Comparison of ENCODE assay signal across 8 cellular contexts in genomic region chr21:36699546-36700294, GRCh38. TPM values are rescaled to one million over a fixed set of nuclear protein-coding genes. Genes with fewer than 3 reads are reported as not detected.
DNase-seq lines count a peak whose midpoint lies in the region; ATAC-seq, FAIRE-seq and TF ChIP-seq lines count a peak whose summit lies in the region.

No MANE protein-coding gene starts in this region.

- no peak overlapping the region for H3K27ac Mint-ChIP-seq in WTC11

- no peaks in the 10 kb centered on the region for H3K9me3 ChIP-seq in keratinocyte (ENCODE audit: control insufficient read depth, low read depth, low read length)
- no peaks in the 10 kb centered on the region for H3K9me3 ChIP-seq in tibial nerve

- no peak for TF ChIP-seq POLR2A in tibial nerve (IDR thresholded peaks at IDR 0.05)

- H3K9me1 ChIP-seq in keratinocyte (ENCODE audit: control insufficient read depth, extremely low read depth, insufficient read depth, low read length) = no peaks in the 10 kb centered on the region

- CTCF ChIA-PET in WTC11 (lab: Charles Lee) = interaction anchor here (1.1 kb wide), 2 partner anchors 9 to 41 kb away, joined by 3 read pairs; no protein-coding TSS in a partner anchor

- no peak for DNase-seq in activated T-cell treated with anti-CD3 and anti-CD28 coated beads, Interleukin-2, amount 50 U/mL, for 4 hours
- DNase-seq in activated T-cell treated with anti-CD3 and anti-CD28 coated beads for 4 hours = no peak
- DNase-seq in WTC11 (ENCODE audit: low spot score) = no peak
- DNase-seq in keratinocyte (ENCODE audit: low read depth, low spot score) = no peak
- DNase-seq in tibial nerve (ENCODE audit: low spot score in 2 of 2) = no peak
- DNase-seq in T1000 (lab: John Stamatoyannopoulos, UW) = no peak
- DNase-seq in A172 (ENCODE audit: low spot score) = no peak
- no peak for DNase-seq in activated gamma-delta T cell treated with Interleukin-2 at 50 U/mL for 16 hours

- no peak for TF ChIP-seq EP300 in tibial nerve (IDR thresholded peaks at IDR 0.05)

- H3K4me1 ChIP-seq in keratinocyte (ENCODE audit: control insufficient read depth, extremely low read depth, insufficient read depth, low read length) (peaks cover 6% of the 10 kb centered on the region), tibial nerve (peaks cover 0 to 73% (median 34%) of the 10 kb centered on the region in 4 donors)

- no peak for FAIRE-seq in keratinocyte (lab: Jason Lieb, UNC)

- H3K36me3 Mint-ChIP-seq in activated T-cell treated with anti-CD3 and anti-CD28 coated beads, Interleukin-2, amount 50 U/mL, for 4 hours (ENCODE audit: insufficient read depth) = no peaks in the 10 kb centered on the region
- no peaks in the 10 kb centered on the region; the same call in 1 of the 2 replicates for H3K36me3 Mint-ChIP-seq in WTC11

- H3K27ac ChIP-seq in keratinocyte (ENCODE audit: control insufficient read depth, insufficient read depth, low read length) (no peak overlapping the region), tibial nerve (no peak overlapping the region)

- H3K36me3 ChIP-seq in keratinocyte (ENCODE audit: control insufficient read depth in 2 of 2, extremely low read depth in 1 of 2, insufficient read depth in 2 of 2, low read length in 2 of 2) (no peaks in the 10 kb centered on the region), tibial nerve (no peaks in the 10 kb centered on the region)

- POLR2A ChIA-PET in WTC11 (lab: Charles Lee) = no interaction called here

- H3K4me3 Mint-ChIP-seq in activated T-cell treated with anti-CD3 and anti-CD28 coated beads, Interleukin-2, amount 50 U/mL, for 4 hours = peak overlapping the region; percentile 35
- peak overlapping the region; percentile 63 for H3K4me3 Mint-ChIP-seq in WTC11

- no peak for ATAC-seq in activated T-cell treated with anti-CD3 and anti-CD28 coated beads, Interleukin-2, amount 50 U/mL, for 4 hours
- ATAC-seq in WTC11 = no peak

- dilution Hi-C loops in keratinocyte (cut with MboI; ENCODE audit: extremely low pct_ligation_motif_present, low sequenced_read_pairs) = no loop called here

- H3K4me1 Mint-ChIP-seq in activated T-cell treated with anti-CD3 and anti-CD28 coated beads, Interleukin-2, amount 50 U/mL, for 4 hours (ENCODE audit: low read depth) = peaks cover 14% of the 10 kb centered on the region
- H3K4me1 Mint-ChIP-seq in WTC11 = peaks cover 55% of the 10 kb centered on the region

- no peaks in the 10 kb centered on the region for H3K79me2 ChIP-seq in keratinocyte (ENCODE audit: control insufficient read depth, insufficient read depth, low read length)

- H3K27me3 ChIP-seq in keratinocyte (ENCODE audit: control insufficient read depth, extremely low read depth, insufficient read depth, low read length) (peaks cover 99% of the 10 kb centered on the region), tibial nerve (peaks cover 3 to 100% of the 10 kb centered on the region in 2 donors)

- 4 to 7% methylated on average over 23 to 43 of the region's 67 CpGs for WGBS in tibial nerve, 2 donors

- H3K9me3 Mint-ChIP-seq in activated T-cell treated with anti-CD3 and anti-CD28 coated beads, Interleukin-2, amount 50 U/mL, for 4 hours = no peaks in the 10 kb centered on the region
- H3K9me3 Mint-ChIP-seq in WTC11 = no peaks in the 10 kb centered on the region

- peak overlapping the region; percentile 69 for H3K4me2 ChIP-seq in keratinocyte (ENCODE audit: control insufficient read depth, extremely low read depth, insufficient read depth, low read depth, low read length)

- H3K4me3 ChIP-seq in keratinocyte (ENCODE audit: control insufficient read depth in 2 of 3, extremely low read depth in 1 of 3, insufficient read depth in 2 of 3, low read depth in 1 of 3, low read length in 3 of 3) (peak overlapping the region; percentile 23 to 57 (median 37)), tibial nerve (peak overlapping the region in 3 of 4 donors; percentile 14 to 51 (median 37))

- H3K9ac ChIP-seq in keratinocyte (ENCODE audit: control insufficient read depth, extremely low read depth, insufficient read depth, low read length) = no peak overlapping the region

- H3K27me3 Mint-ChIP-seq in activated T-cell treated with anti-CD3 and anti-CD28 coated beads, Interleukin-2, amount 50 U/mL, for 4 hours (ENCODE audit: low read depth) = peaks cover 73% of the 10 kb centered on the region
- peaks cover 100% of the 10 kb centered on the region for H3K27me3 Mint-ChIP-seq in WTC11 (ENCODE audit: low read depth)

- H2AFZ ChIP-seq in keratinocyte (ENCODE audit: control insufficient read depth, low read length) = peak overlapping the region; percentile 15

- no peak for TF ChIP-seq CTCF in WTC11 (IDR thresholded peaks at IDR 0.05)
- TF ChIP-seq CTCF in keratinocyte (optimal IDR thresholded peaks at IDR 0.05 in 1 of 3, IDR thresholded peaks at IDR 0.05 in 1 of 3, conservative IDR thresholded peaks at IDR 0.05 in 1 of 3; ENCODE audit: extremely low read depth in 1 of 3, insufficient read depth in 2 of 3, low read length in 3 of 3) = no peak
- no peak for TF ChIP-seq CTCF in tibial nerve (IDR thresholded peaks at IDR 0.05)

- peaks cover 5% of the 10 kb centered on the region for H4K20me1 ChIP-seq in keratinocyte (ENCODE audit: control insufficient read depth, extremely low read depth, insufficient read depth, low read length)

TF ChIP-seq in WTC11, 78 proteins besides CTCF, POLR2A, EP300 and RAD21:
- TF ChIP-seq ATF6 (CRISPR knock-in tag; IDR thresholded peaks at IDR 0.05) (no peak), ZSCAN18 (CRISPR knock-in tag; IDR thresholded peaks at IDR 0.05) (no peak), OVOL2 (CRISPR knock-in tag; IDR thresholded peaks at IDR 0.05; ENCODE audit: borderline replicate concordance) (no peak), ZBTB43 (CRISPR knock-in tag; IDR thresholded peaks at IDR 0.05) (no peak), CREB1 (CRISPR knock-in tag; IDR thresholded peaks at IDR 0.05) (no peak), ATF2 (CRISPR knock-in tag; IDR thresholded peaks at IDR 0.05; ENCODE audit: borderline replicate concordance, low read depth) (no peak)

RNA-seq across cellular contexts. Expression of gene SIM2, which starts 0.8 kb away (rescaled TPM):
- under 1 TPM in 2 of 3 donors, not detected in 1; 0.18 to 0.24 TPM for total RNA-seq in activated T-cell treated with anti-CD3 and anti-CD28 coated beads, Interleukin-2, amount 50 U/mL, for 4 hours
- total RNA-seq in WTC11 (2021) (0.09 to 0.17 TPM (median 0.11 TPM) in 3 replicates), tibial nerve (not detected)
- 0.03 to 0.05 TPM in 2 of 3 replicates, not detected in the other for polyA plus RNA-seq in keratinocyte
- polyA plus RNA-seq in keratinocyte (2011; ENCODE audit: low read depth) = not detected
- 0.01 and 0.06 TPM in 2 replicates for polyA plus RNA-seq in keratinocyte (2011; cell fraction: cytosol; rRNA removed)
- polyA plus RNA-seq in keratinocyte (2011; cell fraction: nucleus; rRNA removed) = 0.11 and 0.16 TPM in 2 replicates
- polyA plus RNA-seq in keratinocyte (2012; ENCODE audit: low replicate concordance) = 0.05 and 0.18 TPM in 2 replicates
- not detected in 3 replicates for polyA minus RNA-seq in keratinocyte
- not detected for polyA minus RNA-seq in keratinocyte (2011; cell fraction: cytosol; rRNA and poly(A)+ RNA removed)
- not detected in 2 replicates for polyA minus RNA-seq in keratinocyte (2011; cell fraction: nucleus; rRNA and poly(A)+ RNA removed)
- 0.86 and 5.1 TPM in 2 replicates for total RNA-seq in A172 (2014; rRNA removed; shearing (Covaris generic))
